In the genomic region with DNA sequence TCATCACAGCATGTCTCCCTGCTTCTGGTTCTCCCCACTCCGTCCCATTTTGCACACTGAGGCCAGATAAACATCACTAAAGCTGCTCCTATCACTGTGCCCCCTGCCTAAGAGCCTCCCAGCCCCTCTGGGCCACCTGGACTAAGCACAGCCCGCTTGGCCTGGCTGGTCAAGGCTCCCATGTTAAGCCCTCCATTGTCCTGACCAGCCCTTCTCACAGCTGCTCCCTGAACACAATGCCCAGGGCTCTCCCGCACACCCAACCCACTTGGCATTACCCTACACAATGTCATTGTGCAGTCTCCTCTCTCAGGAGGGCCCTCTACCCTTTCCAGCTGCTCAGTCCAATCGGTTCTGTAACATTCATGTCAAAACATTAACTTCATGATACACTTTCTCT, we compare ENCODE assay signal across 1 cellular context.
TF ChIP-seq lines count a peak whose summit lies in the region.

No MANE protein-coding gene starts in this region.

TF ChIP-seq in H1, 55 proteins besides CTCF, POLR2A, EP300 and RAD21 (continued from another document):
- no peak for TF ChIP-seq YY1 (IDR thresholded peaks at IDR 0.05; ENCODE audit: low read depth, low read length)
- no peak for TF ChIP-seq GABPA (IDR thresholded peaks at IDR 0.05; ENCODE audit: borderline replicate concordance, insufficient read depth, low read length)
- TF ChIP-seq SP1 (IDR thresholded peaks at IDR 0.05; ENCODE audit: low read depth, low read length): no peak
- no peak for TF ChIP-seq EGR1 (IDR thresholded peaks at IDR 0.05; ENCODE audit: borderline replicate concordance, low read depth, low read length)
- TF ChIP-seq ZNF274 (IDR thresholded peaks at IDR 0.05; ENCODE audit: borderline replicate concordance, extremely low read depth, low read length): no peak
- TF ChIP-seq POLR2AphosphoS5 (IDR thresholded peaks at IDR 0.05; ENCODE audit: low read depth, low read length): no peak
- TF ChIP-seq ATF3 (IDR thresholded peaks at IDR 0.05; ENCODE audit: insufficient read depth, low read depth, low read length): no peak
- no peak for TF ChIP-seq SP4 (IDR thresholded peaks at IDR 0.05; ENCODE audit: low read length)
- no peak for TF ChIP-seq NRF1 (IDR thresholded peaks at IDR 0.05; ENCODE audit: low read depth, low read length)
